Comparison of ENCODE assay signal across 12 cellular contexts in the genomic region with DNA sequence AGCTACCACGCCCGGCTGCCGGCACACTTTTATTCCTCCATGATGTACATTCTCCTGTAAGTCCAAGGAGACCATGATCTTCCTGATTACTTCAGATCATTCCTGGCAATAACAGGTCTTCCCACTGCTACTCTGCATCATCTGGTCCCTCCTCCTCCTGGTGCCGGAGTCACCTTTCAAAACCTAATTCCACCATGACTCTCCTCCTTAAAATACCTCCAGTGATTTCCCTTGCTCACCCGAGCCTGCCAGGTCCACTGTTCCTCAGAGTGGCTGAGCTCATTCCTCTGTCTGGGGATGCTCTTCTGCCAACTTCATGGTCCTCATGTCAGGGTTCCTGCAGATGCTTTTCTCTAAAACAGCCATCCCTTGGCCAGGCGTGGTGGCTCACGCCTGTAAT. TPM values are rescaled to one million over a fixed set of nuclear protein-coding genes. Genes with fewer than 3 reads are reported as not detected.
"Had no signal": no experiment of that assay in that cellular context is flagged by ENCODE, and none has a peak within 500 bp of the region (broad histone marks: within the 10 kb centered on the region; RNA-seq: fewer than 3 reads in every experiment).

No MANE protein-coding gene starts in this region.

- H3K9me3 Mint-ChIP-seq: activated CD4-positive, alpha-beta memory T cell treated with anti-CD3 and anti-CD28 coated beads for 36 hours; dendritic cell treated with granulocyte-macrophage colony-stimulating factor and Interleukin-4, amounts not matched to agents 40 ng/mL and 50 ng/mL, for 4 days; natural killer cell treated with Interleukin-12 subunit alpha and Interleukin-12 subunit beta and Interleukin-15 and Interleukin-18, amount 100 ng/mL, for 72 hours had no signal

- H3K9me3 ChIP-seq: mucosa of descending colon, tibial artery, vagina had no signal

- H3K4me3 ChIP-seq: mucosa of descending colon, tibial artery, vagina had no signal

- H3K4me3 Mint-ChIP-seq: activated CD4-positive, alpha-beta memory T cell treated with anti-CD3 and anti-CD28 coated beads for 36 hours; dendritic cell treated with granulocyte-macrophage colony-stimulating factor and Interleukin-4, amounts not matched to agents 40 ng/mL and 50 ng/mL, for 4 days; natural killer cell treated with Interleukin-12 subunit alpha and Interleukin-12 subunit beta and Interleukin-15 and Interleukin-18, amount 100 ng/mL, for 72 hours had no signal

- H3K27ac ChIP-seq: vagina had no signal

- DNase-seq: activated CD4-positive, alpha-beta memory T cell treated with anti-CD3 and anti-CD28 coated beads for 36 hours; activated naive CD4-positive, alpha-beta T cell treated with Interleukin-2 at 50 U/mL for 16 hours; brain microvascular endothelial cell; erythroblast; left cardiac atrium; mucosa of descending colon; stimulated activated CD4-positive, alpha-beta T cell treated with anti-CD3 and anti-CD28 coated beads, Interleukin-4, amount 100 ng/mL, for 24 hours; tibial artery had no signal

- H3K27me3 ChIP-seq: brain microvascular endothelial cell, tibial artery, vagina had no signal

- H3K36me3 Mint-ChIP-seq: activated CD4-positive, alpha-beta memory T cell treated with anti-CD3 and anti-CD28 coated beads for 36 hours; natural killer cell treated with Interleukin-12 subunit alpha and Interleukin-12 subunit beta and Interleukin-15 and Interleukin-18, amount 100 ng/mL, for 72 hours had no signal

- H3K27me3 Mint-ChIP-seq: activated CD4-positive, alpha-beta memory T cell treated with anti-CD3 and anti-CD28 coated beads for 36 hours; natural killer cell treated with Interleukin-12 subunit alpha and Interleukin-12 subunit beta and Interleukin-15 and Interleukin-18, amount 100 ng/mL, for 72 hours had no signal

- H3K36me3 ChIP-seq: brain microvascular endothelial cell, tibial artery, vagina had no signal

- H3K27ac Mint-ChIP-seq: dendritic cell treated with granulocyte-macrophage colony-stimulating factor and Interleukin-4, amounts not matched to agents 40 ng/mL and 50 ng/mL, for 4 days had no signal

- ATAC-seq: left cardiac atrium; mucosa of descending colon; natural killer cell treated with Interleukin-12 subunit alpha and Interleukin-12 subunit beta and Interleukin-15 and Interleukin-18, amount 100 ng/mL, for 72 hours had no signal

RNA-seq across cellular contexts. Expression of gene KCNK7, which starts 33.6 kb away (rescaled TPM):
- total RNA-seq: osteocyte had no signal
